Comparison of ENCODE assay signal across 1 cellular context in the genomic region with DNA sequence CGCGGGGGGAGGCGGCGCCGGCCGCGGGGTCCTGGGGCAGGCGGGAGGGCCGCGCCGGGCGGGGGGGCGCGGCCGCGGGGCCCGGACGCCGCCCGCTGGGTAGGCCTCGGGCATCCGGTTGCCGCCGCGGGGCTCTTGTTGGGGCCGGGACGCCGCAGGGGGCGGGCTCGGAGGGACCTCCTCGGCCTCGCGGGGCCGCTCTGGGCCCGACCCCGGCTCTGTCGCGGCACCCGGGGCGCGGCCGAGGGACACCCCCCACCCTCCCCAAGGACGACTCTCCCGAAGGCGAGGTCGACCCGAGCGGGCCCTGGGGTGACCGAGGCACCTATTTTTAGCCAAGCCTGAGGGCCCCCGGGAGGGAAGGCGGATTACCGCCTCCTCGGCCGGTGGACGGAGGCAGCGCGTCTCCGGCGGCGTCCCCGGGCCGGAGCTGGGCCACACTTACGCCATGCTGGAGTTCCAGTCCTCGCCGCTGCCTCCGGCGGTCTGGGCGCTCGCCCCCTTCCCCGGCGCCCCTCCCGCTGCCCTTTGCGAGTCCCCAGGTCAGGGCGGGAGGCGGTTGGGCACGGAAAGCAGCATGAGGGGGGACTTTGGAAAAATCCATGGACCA.
TF ChIP-seq lines count a peak whose summit lies in the region.

No MANE protein-coding gene starts in this region.

TF ChIP-seq in HEK293, 187 proteins besides CTCF, POLR2A, EP300 and RAD21 (continued from another document and continues in another):
- TF ChIP-seq ZNF561 (tag by site-specific recombination; IDR thresholded peaks at IDR 0.05; ENCODE audit: borderline replicate concordance) (no peak), ZNF558 (tag by site-specific recombination; IDR thresholded peaks at IDR 0.05) (no peak), ZNF350 (tag by site-specific recombination; IDR thresholded peaks at IDR 0.05) (no peak), ZFP3 (tag by site-specific recombination; IDR thresholded peaks at IDR 0.05; ENCODE audit: low read depth) (no peak), SP2 (tag by site-specific recombination; IDR thresholded peaks at IDR 0.05) (peak; percentile 12; the same call in 1 of the 2 replicates), TRIM28 (IDR thresholded peaks at IDR 0.05; ENCODE audit: borderline replicate concordance, low read length) (no peak), ZNF341 (tag by site-specific recombination; IDR thresholded peaks at IDR 0.05; ENCODE audit: low read depth) (0 out of 2 replicates have a peak, but pooled peaks have one; percentile 24), KLF10 (tag by site-specific recombination; IDR thresholded peaks at IDR 0.05) (0 out of 2 replicates have a peak, but pooled peaks have one; percentile 48), ZNF660 (tag by site-specific recombination; IDR thresholded peaks at IDR 0.05) (no peak), ZSCAN23 (tag by site-specific recombination; IDR thresholded peaks at IDR 0.05) (no peak), BCL11B (tag by site-specific recombination; IDR thresholded peaks at IDR 0.05; ENCODE audit: low read depth) (no peak), ZNF10 (tag by site-specific recombination; IDR thresholded peaks at IDR 0.05) (no peak), ZNF529 (tag by site-specific recombination; IDR thresholded peaks at IDR 0.05; ENCODE audit: insufficient replicate concordance) (no peak), ZNF266 (tag by site-specific recombination; IDR thresholded peaks at IDR 0.05; ENCODE audit: low read depth) (no peak), GLIS2 (tag by site-specific recombination; IDR thresholded peaks at IDR 0.05) (peak; percentile 62; the same call in 1 of the 2 replicates), ZNF311 (tag by site-specific recombination; IDR thresholded peaks at IDR 0.05; ENCODE audit: borderline replicate concordance) (no peak), FEZF1 (tag by site-specific recombination; IDR thresholded peaks at IDR 0.05) (no peak), ZNF132 (tag by site-specific recombination; IDR thresholded peaks at IDR 0.05; ENCODE audit: borderline replicate concordance) (no peak), ZNF791 (tag by site-specific recombination; IDR thresholded peaks at IDR 0.05) (no peak), ZNF239 (tag by site-specific recombination; IDR thresholded peaks at IDR 0.05) (no peak), ZBTB8A (tag by site-specific recombination; IDR thresholded peaks at IDR 0.05) (peak; percentile 36; the same call in 1 of the 2 replicates), ZNF157 (tag by site-specific recombination; IDR thresholded peaks at IDR 0.05) (no peak), ZNF701 (tag by site-specific recombination; IDR thresholded peaks at IDR 0.05) (no peak), ZNF530 (tag by site-specific recombination; IDR thresholded peaks at IDR 0.05; ENCODE audit: low read depth) (no peak), ZNF404 (tag by site-specific recombination; IDR thresholded peaks at IDR 0.05) (no peak), ZNF335 (tag by site-specific recombination; conservative IDR thresholded peaks at IDR 0.05) (peak; percentile 94), ZNF549 (tag by site-specific recombination; IDR thresholded peaks at IDR 0.05) (no peak)
- TF ChIP-seq, protein P1, sequence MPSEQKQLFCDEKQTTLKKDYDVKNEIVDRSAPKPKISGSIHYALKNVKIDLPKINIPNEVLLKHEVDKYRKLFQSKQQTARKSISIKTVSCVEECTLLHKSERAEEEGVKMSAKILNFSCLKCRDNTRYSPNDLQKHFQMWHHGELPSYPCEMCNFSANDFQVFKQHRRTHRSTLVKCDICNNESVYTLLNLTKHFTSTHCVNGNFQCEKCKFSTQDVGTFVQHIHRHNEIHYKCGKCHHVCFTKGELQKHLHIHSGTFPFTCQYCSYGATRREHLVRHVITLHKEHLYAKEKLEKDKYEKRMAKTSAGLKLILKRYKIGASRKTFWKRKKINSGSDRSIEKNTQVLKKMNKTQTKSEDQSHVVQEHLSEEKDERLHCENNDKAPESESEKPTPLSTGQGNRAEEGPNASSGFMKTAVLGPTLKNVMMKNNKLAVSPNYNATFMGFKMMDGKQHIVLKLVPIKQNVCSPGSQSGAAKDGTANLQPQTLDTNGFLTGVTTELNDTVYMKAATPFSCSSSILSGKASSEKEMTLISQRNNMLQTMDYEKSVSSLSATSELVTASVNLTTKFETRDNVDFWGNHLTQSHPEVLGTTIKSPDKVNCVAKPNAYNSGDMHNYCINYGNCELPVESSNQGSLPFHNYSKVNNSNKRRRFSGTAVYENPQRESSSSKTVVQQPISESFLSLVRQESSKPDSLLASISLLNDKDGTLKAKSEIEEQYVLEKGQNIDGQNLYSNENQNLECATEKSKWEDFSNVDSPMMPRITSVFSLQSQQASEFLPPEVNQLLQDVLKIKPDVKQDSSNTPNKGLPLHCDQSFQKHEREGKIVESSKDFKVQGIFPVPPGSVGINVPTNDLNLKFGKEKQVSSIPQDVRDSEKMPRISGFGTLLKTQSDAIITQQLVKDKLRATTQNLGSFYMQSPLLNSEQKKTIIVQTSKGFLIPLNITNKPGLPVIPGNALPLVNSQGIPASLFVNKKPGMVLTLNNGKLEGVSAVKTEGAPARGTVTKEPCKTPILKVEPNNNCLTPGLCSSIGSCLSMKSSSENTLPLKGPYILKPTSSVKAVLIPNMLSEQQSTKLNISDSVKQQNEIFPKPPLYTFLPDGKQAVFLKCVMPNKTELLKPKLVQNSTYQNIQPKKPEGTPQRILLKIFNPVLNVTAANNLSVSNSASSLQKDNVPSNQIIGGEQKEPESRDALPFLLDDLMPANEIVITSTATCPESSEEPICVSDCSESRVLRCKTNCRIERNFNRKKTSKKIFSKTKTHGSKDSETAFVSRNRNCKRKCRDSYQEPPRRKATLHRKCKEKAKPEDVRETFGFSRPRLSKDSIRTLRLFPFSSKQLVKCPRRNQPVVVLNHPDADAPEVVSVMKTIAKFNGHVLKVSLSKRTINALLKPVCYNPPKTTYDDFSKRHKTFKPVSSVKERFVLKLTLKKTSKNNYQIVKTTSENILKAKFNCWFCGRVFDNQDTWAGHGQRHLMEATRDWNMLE (tag by site-specific recombination; conservative IDR thresholded peaks at IDR 0.05; ENCODE audit: low read depth) = no peak
- TF ChIP-seq, protein P2, sequence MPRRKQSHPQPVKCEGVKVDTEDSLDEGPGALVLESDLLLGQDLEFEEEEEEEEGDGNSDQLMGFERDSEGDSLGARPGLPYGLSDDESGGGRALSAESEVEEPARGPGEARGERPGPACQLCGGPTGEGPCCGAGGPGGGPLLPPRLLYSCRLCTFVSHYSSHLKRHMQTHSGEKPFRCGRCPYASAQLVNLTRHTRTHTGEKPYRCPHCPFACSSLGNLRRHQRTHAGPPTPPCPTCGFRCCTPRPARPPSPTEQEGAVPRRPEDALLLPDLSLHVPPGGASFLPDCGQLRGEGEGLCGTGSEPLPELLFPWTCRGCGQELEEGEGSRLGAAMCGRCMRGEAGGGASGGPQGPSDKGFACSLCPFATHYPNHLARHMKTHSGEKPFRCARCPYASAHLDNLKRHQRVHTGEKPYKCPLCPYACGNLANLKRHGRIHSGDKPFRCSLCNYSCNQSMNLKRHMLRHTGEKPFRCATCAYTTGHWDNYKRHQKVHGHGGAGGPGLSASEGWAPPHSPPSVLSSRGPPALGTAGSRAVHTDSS (tag by site-specific recombination; IDR thresholded peaks at IDR 0.05) = no peak
- TF ChIP-seq, protein P3, sequence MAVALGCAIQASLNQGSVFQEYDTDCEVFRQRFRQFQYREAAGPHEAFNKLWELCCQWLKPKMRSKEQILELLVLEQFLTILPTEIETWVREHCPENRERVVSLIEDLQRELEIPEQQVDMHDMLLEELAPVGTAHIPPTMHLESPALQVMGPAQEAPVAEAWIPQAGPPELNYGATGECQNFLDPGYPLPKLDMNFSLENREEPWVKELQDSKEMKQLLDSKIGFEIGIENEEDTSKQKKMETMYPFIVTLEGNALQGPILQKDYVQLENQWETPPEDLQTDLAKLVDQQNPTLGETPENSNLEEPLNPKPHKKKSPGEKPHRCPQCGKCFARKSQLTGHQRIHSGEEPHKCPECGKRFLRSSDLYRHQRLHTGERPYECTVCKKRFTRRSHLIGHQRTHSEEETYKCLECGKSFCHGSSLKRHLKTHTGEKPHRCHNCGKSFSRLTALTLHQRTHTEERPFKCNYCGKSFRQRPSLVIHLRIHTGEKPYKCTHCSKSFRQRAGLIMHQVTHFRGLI (tag by site-specific recombination; IDR thresholded peaks at IDR 0.05) = no peak
- TF ChIP-seq, protein P4, sequence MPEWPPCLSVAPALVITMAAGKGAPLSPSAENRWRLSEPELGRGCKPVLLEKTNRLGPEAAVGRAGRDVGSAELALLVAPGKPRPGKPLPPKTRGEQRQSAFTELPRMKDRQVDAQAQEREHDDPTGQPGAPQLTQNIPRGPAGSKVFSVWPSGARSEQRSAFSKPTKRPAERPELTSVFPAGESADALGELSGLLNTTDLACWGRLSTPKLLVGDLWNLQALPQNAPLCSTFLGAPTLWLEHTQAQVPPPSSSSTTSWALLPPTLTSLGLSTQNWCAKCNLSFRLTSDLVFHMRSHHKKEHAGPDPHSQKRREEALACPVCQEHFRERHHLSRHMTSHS (tag by site-specific recombination; IDR thresholded peaks at IDR 0.05) = no peak
- TF ChIP-seq, protein P5, sequence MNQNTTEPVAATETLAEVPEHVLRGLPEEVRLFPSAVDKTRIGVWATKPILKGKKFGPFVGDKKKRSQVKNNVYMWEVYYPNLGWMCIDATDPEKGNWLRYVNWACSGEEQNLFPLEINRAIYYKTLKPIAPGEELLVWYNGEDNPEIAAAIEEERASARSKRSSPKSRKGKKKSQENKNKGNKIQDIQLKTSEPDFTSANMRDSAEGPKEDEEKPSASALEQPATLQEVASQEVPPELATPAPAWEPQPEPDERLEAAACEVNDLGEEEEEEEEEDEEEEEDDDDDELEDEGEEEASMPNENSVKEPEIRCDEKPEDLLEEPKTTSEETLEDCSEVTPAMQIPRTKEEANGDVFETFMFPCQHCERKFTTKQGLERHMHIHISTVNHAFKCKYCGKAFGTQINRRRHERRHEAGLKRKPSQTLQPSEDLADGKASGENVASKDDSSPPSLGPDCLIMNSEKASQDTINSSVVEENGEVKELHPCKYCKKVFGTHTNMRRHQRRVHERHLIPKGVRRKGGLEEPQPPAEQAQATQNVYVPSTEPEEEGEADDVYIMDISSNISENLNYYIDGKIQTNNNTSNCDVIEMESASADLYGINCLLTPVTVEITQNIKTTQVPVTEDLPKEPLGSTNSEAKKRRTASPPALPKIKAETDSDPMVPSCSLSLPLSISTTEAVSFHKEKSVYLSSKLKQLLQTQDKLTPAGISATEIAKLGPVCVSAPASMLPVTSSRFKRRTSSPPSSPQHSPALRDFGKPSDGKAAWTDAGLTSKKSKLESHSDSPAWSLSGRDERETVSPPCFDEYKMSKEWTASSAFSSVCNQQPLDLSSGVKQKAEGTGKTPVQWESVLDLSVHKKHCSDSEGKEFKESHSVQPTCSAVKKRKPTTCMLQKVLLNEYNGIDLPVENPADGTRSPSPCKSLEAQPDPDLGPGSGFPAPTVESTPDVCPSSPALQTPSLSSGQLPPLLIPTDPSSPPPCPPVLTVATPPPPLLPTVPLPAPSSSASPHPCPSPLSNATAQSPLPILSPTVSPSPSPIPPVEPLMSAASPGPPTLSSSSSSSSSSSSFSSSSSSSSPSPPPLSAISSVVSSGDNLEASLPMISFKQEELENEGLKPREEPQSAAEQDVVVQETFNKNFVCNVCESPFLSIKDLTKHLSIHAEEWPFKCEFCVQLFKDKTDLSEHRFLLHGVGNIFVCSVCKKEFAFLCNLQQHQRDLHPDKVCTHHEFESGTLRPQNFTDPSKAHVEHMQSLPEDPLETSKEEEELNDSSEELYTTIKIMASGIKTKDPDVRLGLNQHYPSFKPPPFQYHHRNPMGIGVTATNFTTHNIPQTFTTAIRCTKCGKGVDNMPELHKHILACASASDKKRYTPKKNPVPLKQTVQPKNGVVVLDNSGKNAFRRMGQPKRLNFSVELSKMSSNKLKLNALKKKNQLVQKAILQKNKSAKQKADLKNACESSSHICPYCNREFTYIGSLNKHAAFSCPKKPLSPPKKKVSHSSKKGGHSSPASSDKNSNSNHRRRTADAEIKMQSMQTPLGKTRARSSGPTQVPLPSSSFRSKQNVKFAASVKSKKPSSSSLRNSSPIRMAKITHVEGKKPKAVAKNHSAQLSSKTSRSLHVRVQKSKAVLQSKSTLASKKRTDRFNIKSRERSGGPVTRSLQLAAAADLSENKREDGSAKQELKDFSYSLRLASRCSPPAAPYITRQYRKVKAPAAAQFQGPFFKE (tag by site-specific recombination; IDR thresholded peaks at IDR 0.05; ENCODE audit: borderline replicate concordance) = no peak
- TF ChIP-seq, protein P6, sequence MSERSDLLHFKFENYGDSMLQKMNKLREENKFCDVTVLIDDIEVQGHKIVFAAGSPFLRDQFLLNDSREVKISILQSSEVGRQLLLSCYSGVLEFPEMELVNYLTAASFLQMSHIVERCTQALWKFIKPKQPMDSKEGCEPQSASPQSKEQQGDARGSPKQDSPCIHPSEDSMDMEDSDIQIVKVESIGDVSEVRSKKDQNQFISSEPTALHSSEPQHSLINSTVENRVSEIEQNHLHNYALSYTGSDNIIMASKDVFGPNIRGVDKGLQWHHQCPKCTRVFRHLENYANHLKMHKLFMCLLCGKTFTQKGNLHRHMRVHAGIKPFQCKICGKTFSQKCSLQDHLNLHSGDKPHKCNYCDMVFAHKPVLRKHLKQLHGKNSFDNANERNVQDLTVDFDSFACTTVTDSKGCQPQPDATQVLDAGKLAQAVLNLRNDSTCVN (tag by site-specific recombination; optimal IDR thresholded peaks at IDR 0.05) = peak; percentile 85
- TF ChIP-seq, protein P7, sequence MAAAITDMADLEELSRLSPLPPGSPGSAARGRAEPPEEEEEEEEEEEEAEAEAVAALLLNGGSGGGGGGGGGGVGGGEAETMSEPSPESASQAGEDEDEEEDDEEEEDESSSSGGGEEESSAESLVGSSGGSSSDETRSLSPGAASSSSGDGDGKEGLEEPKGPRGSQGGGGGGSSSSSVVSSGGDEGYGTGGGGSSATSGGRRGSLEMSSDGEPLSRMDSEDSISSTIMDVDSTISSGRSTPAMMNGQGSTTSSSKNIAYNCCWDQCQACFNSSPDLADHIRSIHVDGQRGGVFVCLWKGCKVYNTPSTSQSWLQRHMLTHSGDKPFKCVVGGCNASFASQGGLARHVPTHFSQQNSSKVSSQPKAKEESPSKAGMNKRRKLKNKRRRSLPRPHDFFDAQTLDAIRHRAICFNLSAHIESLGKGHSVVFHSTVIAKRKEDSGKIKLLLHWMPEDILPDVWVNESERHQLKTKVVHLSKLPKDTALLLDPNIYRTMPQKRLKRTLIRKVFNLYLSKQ (tag by site-specific recombination; IDR thresholded peaks at IDR 0.05; ENCODE audit: borderline replicate concordance) = no peak
